11 cellular contexts compared by ENCODE assay signal in genomic region chr21:41663805-41664788, GRCh38.
A peak's percentile ranks its signal among the peaks of the same experiment; 100 is the strongest.
DNase-seq lines count a peak whose midpoint lies in the region; FAIRE-seq and TF ChIP-seq lines count a peak whose summit lies in the region.
"Had no signal": no experiment of that assay in that cellular context is flagged by ENCODE, and none has a peak within 500 bp of the region (broad histone marks: within the 10 kb centered on the region; RNA-seq: fewer than 3 reads in every experiment).

No MANE protein-coding gene starts in this region.

- no peak overlapping the region for H4K5ac ChIP-seq in H1 (ENCODE audit: insufficient read length, low read depth, low read length)

- no peak overlapping the region for H2BK20ac ChIP-seq in H1 (ENCODE audit: low read length)

- no peak overlapping the region for H2AFZ ChIP-seq in H1 (ENCODE audit: low read length)

- H3K27me3 ChIP-seq in H1 (replicated peaks in 1 of 4; ENCODE audit: control insufficient read depth in 3 of 4, extremely low read depth in 1 of 4, insufficient read depth in 3 of 4, low read length in 3 of 4): no peaks in the 10 kb centered on the region; a peak in 1 of 7 replicates
- H3K27me3 ChIP-seq: ovary had no signal

- H3K9me3 Mint-ChIP-seq in nephron progenitor cell: no peaks in the 10 kb centered on the region

- no peak overlapping the region for H4K8ac ChIP-seq in H1 (ENCODE audit: extremely low read depth, insufficient read depth, low read length)

- no peaks in the 10 kb centered on the region for H3K4me1 ChIP-seq in H1 (replicated peaks in 1 of 4; ENCODE audit: control insufficient read depth in 3 of 4, insufficient read depth in 4 of 4, low read length in 3 of 4)

- TF ChIP-seq CTCF in NB4 (IDR thresholded peaks at IDR 0.05; ENCODE audit: low read depth, low read length) (no peak), H1 (IDR thresholded peaks at IDR 0.05; ENCODE audit: control extremely low read depth in 1 of 3, insufficient read depth in 1 of 3, low read depth in 1 of 3, low read length in 3 of 3) (peak; percentile 53 to 63 (median 57)), nephron progenitor cell (IDR thresholded peaks at IDR 0.05) (no peak)

- no peak overlapping the region for H3K23ac ChIP-seq in H1 (ENCODE audit: insufficient read length)

- no peak overlapping the region for H2BK12ac ChIP-seq in H1 (ENCODE audit: low read depth, low read length)

- no peaks in the 10 kb centered on the region for H3K23me2 ChIP-seq in H1 (ENCODE audit: low read depth, low read length)

- no peak overlapping the region for H3K18ac ChIP-seq in H1 (ENCODE audit: extremely low read depth, low read length)

- FAIRE-seq in H1 (lab: Jason Lieb, UNC): no peak

- H3K14ac ChIP-seq in H1 (ENCODE audit: insufficient read length): no peak overlapping the region

- H3K79me2 ChIP-seq in H1 (ENCODE audit: control insufficient read depth in 1 of 2, insufficient read depth in 2 of 2, low read length in 2 of 2): no peaks in the 10 kb centered on the region

- H3K27ac Mint-ChIP-seq in nephron progenitor cell: peak overlapping the region; percentile 29

- no peak overlapping the region for H3K27ac ChIP-seq in H1 (ENCODE audit: low read depth, low read length)
- H3K27ac ChIP-seq: ovary had no signal

- no peak for TF ChIP-seq EP300 in H1 (IDR thresholded peaks at IDR 0.05; ENCODE audit: borderline replicate concordance in 1 of 2, low read depth in 2 of 2, low read length in 2 of 2)

- H3K56ac ChIP-seq in H1 (replicated peaks; ENCODE audit: insufficient read length, low read depth, low read length): no peak overlapping the region

- H2AK5ac ChIP-seq in H1 (ENCODE audit: low read depth, low read length): no peak overlapping the region

- H3K4me2 ChIP-seq in H1 (ENCODE audit: insufficient read depth in 1 of 2, low read depth in 2 of 2, low read length in 2 of 2): no peak overlapping the region

- POLR2A ChIA-PET in H1 (lab: Charles Lee; ENCODE audit: partially characterized antibody): interaction anchor here (0.7 kb wide), 1 partner anchor 20 kb away, joined by 4 read pairs; no protein-coding TSS in a partner anchor

- H2BK120ac ChIP-seq in H1 (replicated peaks; ENCODE audit: low read depth, low read length): no peak overlapping the region

- no peak overlapping the region for H3K4ac ChIP-seq in H1 (replicated peaks; ENCODE audit: insufficient read length, low read depth, low read length)

- CTCF ChIA-PET in H1 (lab: Charles Lee; ENCODE audit: partially characterized antibody): interaction anchor here (0.5 to 2.8 kb wide), 17 partner anchors 10 to 361 kb away, joined by 3 to 22 read pairs (median 4); no protein-coding TSS in a partner anchor

- no peaks in the 10 kb centered on the region for H3K36me3 Mint-ChIP-seq in nephron progenitor cell (ENCODE audit: low read depth)

- no peak overlapping the region for H4K91ac ChIP-seq in H1 (replicated peaks; ENCODE audit: insufficient read length, low read length)

- H3K4me3 Mint-ChIP-seq in nephron progenitor cell: peak overlapping the region; percentile 12

- 86% methylated on average over 21 of the region's 21 CpGs; no CpG with 5 or more reads in 1 of the 2 experiments for WGBS in H1 (ENCODE audit: extremely low coverage in 1 of 2, insufficient coverage in 1 of 2, insufficient read length in 1 of 2, insufficient replicate concordance in 2 of 2, low coverage in 1 of 2, low lambda C conversion rate in 2 of 2, missing lambda C conversion rate in 1 of 2), 2 experiments

- no peaks in the 10 kb centered on the region for H3K36me3 ChIP-seq in H1 (ENCODE audit: control insufficient read depth in 2 of 4, insufficient read depth in 4 of 4, low read length in 3 of 4)
- H3K36me3 ChIP-seq: heart right ventricle, ovary had no signal

- H4K20me1 ChIP-seq in H1 (replicated peaks in 1 of 2; ENCODE audit: control insufficient read depth in 1 of 2, insufficient read depth in 2 of 2, low read length in 2 of 2): no peaks in the 10 kb centered on the region

- H3K4me3 ChIP-seq in NB4 (ENCODE audit: low read depth, low read length) (no peak overlapping the region), H1 (ENCODE audit: extremely low read depth in 1 of 4, insufficient read depth in 2 of 4, low read depth in 3 of 4, low read length in 4 of 4) (no peak overlapping the region)
- H3K4me3 ChIP-seq: ovary had no signal

- H3K4me1 Mint-ChIP-seq in nephron progenitor cell: peaks cover 38% of the 10 kb centered on the region

- no peaks in the 10 kb centered on the region for H3K79me1 ChIP-seq in H1 (ENCODE audit: low read depth, low read length)

- H3K9ac ChIP-seq in H1 (replicated peaks in 1 of 4; ENCODE audit: extremely low read depth in 1 of 4, low read depth in 3 of 4, low read length in 3 of 4): no peak overlapping the region

- TF ChIP-seq RAD21 in H1 (IDR thresholded peaks at IDR 0.05 in 1 of 2, conservative IDR thresholded peaks at IDR 0.05 in 1 of 2; ENCODE audit: low read depth in 2 of 2, low read length in 2 of 2): peak; percentile 65 to 79

- H3K9me3 ChIP-seq in H1 (ENCODE audit: insufficient read depth in 2 of 2, low read depth in 1 of 2, low read length in 1 of 2): no peaks in the 10 kb centered on the region
- H3K9me3 ChIP-seq: heart right ventricle, ovary had no signal

- TF ChIP-seq POLR2A in NB4 (IDR thresholded peaks at IDR 0.05; ENCODE audit: extremely low read depth, insufficient read length): no peak
- no peak for TF ChIP-seq POLR2A in H1 (IDR thresholded peaks at IDR 0.05; ENCODE audit: control extremely low read depth in 1 of 2, low read depth in 2 of 2, low read length in 2 of 2)

- DNase-seq in EH (ENCODE audit: low read depth) (peak; percentile 59), NB4 (ENCODE audit: low read depth) (peak; percentile 57), H1 (ENCODE audit: low read depth in 1 of 2, low spot score in 2 of 2) (no peak), nephron progenitor cell (no peak), NCI-H2029 (lab: John Stamatoyannopoulos, UW) (no peak), NCI-H146 (lab: John Stamatoyannopoulos, UW) (no peak), NAMALWA (ENCODE audit: low spot score) (no peak)
- no peak for DNase-seq in activated CD4-positive, alpha-beta T cell treated with anti-CD3 and anti-CD28 coated beads for 1 hour
- DNase-seq: NCI-H510A treated with DMSO at 0.1 percent for 48 hours had no signal

- H3K27me3 Mint-ChIP-seq in nephron progenitor cell (ENCODE audit: low read depth, poor library complexity): peaks cover 5% of the 10 kb centered on the region

- 0 out of 2 replicates have a peak overlapping the region, but pooled peaks have one; percentile 1 for H2BK15ac ChIP-seq in H1 (ENCODE audit: low read length)

- H2BK5ac ChIP-seq in H1 (ENCODE audit: low read depth, low read length): no peak overlapping the region

TF ChIP-seq in H1, 55 proteins besides CTCF, POLR2A, EP300 and RAD21:
- no peak for TF ChIP-seq SP4 (IDR thresholded peaks at IDR 0.05; ENCODE audit: low read length)
- no peak for TF ChIP-seq BCL11A (IDR thresholded peaks at IDR 0.05; ENCODE audit: low read depth in 2 of 2, low read length in 2 of 2)
- TF ChIP-seq CHD1 (IDR thresholded peaks at IDR 0.05; ENCODE audit: low read depth, low read length): no peak
- TF ChIP-seq GTF2F1 (IDR thresholded peaks at IDR 0.05; ENCODE audit: borderline replicate concordance, low read depth, low read length): no peak
- no peak for TF ChIP-seq GABPA (IDR thresholded peaks at IDR 0.05; ENCODE audit: borderline replicate concordance, insufficient read depth, low read length)
- TF ChIP-seq KDM5A (IDR thresholded peaks at IDR 0.05; ENCODE audit: low read length): no peak
- TF ChIP-seq TAF7 (optimal IDR thresholded peaks at IDR 0.05; ENCODE audit: borderline replicate concordance, low read depth, low read length): no peak
- TF ChIP-seq KDM4A (IDR thresholded peaks at IDR 0.05; ENCODE audit: low read depth, low read length, severe bottlenecking): no peak
- TF ChIP-seq NRF1 (IDR thresholded peaks at IDR 0.05; ENCODE audit: low read depth, low read length): no peak
- no peak for TF ChIP-seq CHD2 (IDR thresholded peaks at IDR 0.05; ENCODE audit: low read length)
- TF ChIP-seq MAFK (IDR thresholded peaks at IDR 0.05; ENCODE audit: low read depth, low read length): no peak
- TF ChIP-seq YY1 (IDR thresholded peaks at IDR 0.05; ENCODE audit: low read depth, low read length): no peak
- no peak for TF ChIP-seq TCF12 (IDR thresholded peaks at IDR 0.05; ENCODE audit: low read depth, low read length)

Comparison
In these comparisons a context has a peak if more than half of its experiments do, and no peak if none do; other contexts are left out.
1. DNase-seq: peak in EH (single experiment) and NB4 (single experiment); none in H1 (0 of 2), nephron progenitor cell (single experiment), NCI-H2029 (single experiment), activated CD4-positive, alpha-beta T cell treated with anti-CD3 and anti-CD28 coated beads for 1 hour (single experiment), NCI-H146 (single experiment) and NAMALWA (single experiment).
2. CTCF ChIP-seq: peak in H1 (3 of 3); none in NB4 (single experiment) and nephron progenitor cell (single experiment).